Comparison of ENCODE assay signal across 8 cellular contexts in genomic region chr2:199850718-199851498, GRCh38. TPM values are rescaled to one million over a fixed set of nuclear protein-coding genes. Genes with fewer than 3 reads are reported as not detected.
DNase-seq lines count a peak whose midpoint lies in the region; ATAC-seq and TF ChIP-seq lines count a peak whose summit lies in the region.

Gene FTCDNL1 (minus strand): TSS chr2:199851192. CDS start chr2:199848962, 2,230 bp downstream.

- H3K36me3 ChIP-seq in GM23248 (ENCODE audit: low read depth) (no peaks in the 10 kb centered on the region), KMS-11 (ENCODE audit: insufficient read depth) (no peaks in the 10 kb centered on the region), heart left ventricle (no peaks in the 10 kb centered on the region)

- H2AFZ ChIP-seq in GM23248 (peak within 1 kb of the TSS; percentile 94), KMS-11 (ENCODE audit: low read depth) (peak within 1 kb of the TSS; percentile 91)

- H3K9me3 ChIP-seq in GM23248 (ENCODE audit: low read depth) (no peaks in the 10 kb centered on the region), heart left ventricle (no peaks in the 10 kb centered on the region)

- H3K27ac ChIP-seq in GM23248: no peak within 1 kb of the TSS
- H3K27ac ChIP-seq in KMS-11: peak within 1 kb of the TSS; percentile 61
- H3K27ac ChIP-seq in heart left ventricle: peak within 1 kb of the TSS in 5 of 12 donors; percentile 15 to 74 (median 51)

- H3F3A ChIP-seq in GM23248 (ENCODE audit: insufficient read depth): no peaks in the 10 kb centered on the region

- no peaks in the 10 kb centered on the region for H4K20me1 ChIP-seq in GM23248 (ENCODE audit: insufficient read depth)
- H4K20me1 ChIP-seq in KMS-11 (ENCODE audit: insufficient read depth): no peaks in the 10 kb centered on the region

- H3K27me3 ChIP-seq in GM23248 (replicated peaks; ENCODE audit: insufficient read depth): peaks cover 10% of the 10 kb centered on the region
- H3K27me3 ChIP-seq in KMS-11 (ENCODE audit: insufficient read depth, low read depth): no peaks in the 10 kb centered on the region
- H3K27me3 ChIP-seq in heart left ventricle: peaks cover 0 to 7% (median 0%) of the 10 kb centered on the region in 9 donors

- WGBS in GM23248 (ENCODE audit: low coverage in 1 of 2, low lambda C conversion rate in 2 of 2, missing lambda C conversion rate in 2 of 2), 2 experiments: 4% methylated on average over 46 to 63 of the region's 80 CpGs
- 1% methylated on average over 44 to 80 of the region's 80 CpGs for WGBS in heart left ventricle, 4 donors

- peaks cover 1% of the 10 kb centered on the region for H3K4me1 Mint-ChIP-seq in progenitor cell of endocrine pancreas (ENCODE audit: low read depth)

- peak within 1 kb of the TSS; percentile 79 to 86 for H3K27ac Mint-ChIP-seq in activated naive CD4-positive, alpha-beta T cell treated with anti-CD3 and anti-CD28 coated beads, Interleukin-2, amount 50 U/mL, for 72 hours
- H3K27ac Mint-ChIP-seq in progenitor cell of endocrine pancreas: peak within 1 kb of the TSS; percentile 90

- H3K4me2 ChIP-seq in GM23248 (ENCODE audit: unreplicated experiment): peak within 1 kb of the TSS; percentile 96
- H3K4me2 ChIP-seq in KMS-11: peak within 1 kb of the TSS; percentile 77

- H3K4me3 ChIP-seq in GM23248 (peak within 1 kb of the TSS; percentile 75), KMS-11 (IDR thresholded peaks at IDR 0.05; ENCODE audit: insufficient read depth, low read depth, low read length) (peak within 1 kb of the TSS; percentile 79), heart left ventricle (peak within 1 kb of the TSS; percentile 39 to 79 (median 64))

- H3K79me2 ChIP-seq in GM23248 (ENCODE audit: insufficient read depth): no peaks in the 10 kb centered on the region
- no peaks in the 10 kb centered on the region for H3K79me2 ChIP-seq in KMS-11 (ENCODE audit: insufficient read depth, low read depth)

- H3K9me3 Mint-ChIP-seq in activated naive CD4-positive, alpha-beta T cell treated with anti-CD3 and anti-CD28 coated beads, Interleukin-2, amount 50 U/mL, for 72 hours: no peaks in the 10 kb centered on the region
- H3K9me3 Mint-ChIP-seq in progenitor cell of endocrine pancreas (ENCODE audit: low read depth): no peaks in the 10 kb centered on the region

- TF ChIP-seq CTCF in KMS-11 (conservative IDR thresholded peaks at IDR 0.05; ENCODE audit: low read depth, low read length) (peak; percentile 80), heart left ventricle (IDR thresholded peaks at IDR 0.05) (peak; percentile 15 to 66 (median 38)), progenitor cell of endocrine pancreas (IDR thresholded peaks at IDR 0.05; ENCODE audit: unreplicated experiment) (peak; percentile 77)

- ATAC-seq in SK-N-SH treated with all-trans-retinoic acid at 6 μM for 48 hours (peak; percentile 75), heart left ventricle (peak; percentile 81 to 96 (median 94))
- peak; percentile 96 to 97 for ATAC-seq in activated naive CD4-positive, alpha-beta T cell treated with anti-CD3 and anti-CD28 coated beads, Interleukin-2, amount 50 U/mL, for 72 hours

- in situ Hi-C loops in GM23248 (cut with MboI): no loop called here

- no peak for TF ChIP-seq POLR2A in heart left ventricle (IDR thresholded peaks at IDR 0.05)

- DNase-seq in GM04503 (ENCODE audit: low read depth) (peak; percentile 17), GM23248 (peak; percentile 77), heart left ventricle (peak; percentile 56 to 80 (median 68)), progenitor cell of endocrine pancreas (ENCODE audit: low spot score, unreplicated experiment) (peak; percentile 37), ureter (ENCODE audit: low spot score) (peak; percentile 68)
- DNase-seq in activated naive CD4-positive, alpha-beta T cell treated with anti-CD3 and anti-CD28 coated beads, Interleukin-2, amount 50 U/mL, for 72 hours (ENCODE audit: low spot score in 2 of 2): peak; percentile 70 to 77

- H3K9me2 ChIP-seq in GM23248 (ENCODE audit: insufficient read depth): no peaks in the 10 kb centered on the region

- peak within 1 kb of the TSS; percentile 92 for H3K4me3 Mint-ChIP-seq in progenitor cell of endocrine pancreas (ENCODE audit: low read depth)

- H3K4me1 ChIP-seq in GM23248 (ENCODE audit: insufficient read depth) (no peaks in the 10 kb centered on the region), KMS-11 (ENCODE audit: low read depth, poor library complexity, severe bottlenecking) (peaks cover 17% of the 10 kb centered on the region), heart left ventricle (peaks cover 0 to 19% (median 0%) of the 10 kb centered on the region in 12 donors)

- peak within 1 kb of the TSS; percentile 55 for H3K9ac ChIP-seq in GM23248
- peak within 1 kb of the TSS; percentile 94 for H3K9ac ChIP-seq in KMS-11

- H3K36me3 Mint-ChIP-seq in activated naive CD4-positive, alpha-beta T cell treated with anti-CD3 and anti-CD28 coated beads, Interleukin-2, amount 50 U/mL, for 72 hours: peaks cover 4 to 5% of the 10 kb centered on the region in 2 donors
- H3K36me3 Mint-ChIP-seq in progenitor cell of endocrine pancreas (ENCODE audit: insufficient read depth): no peaks in the 10 kb centered on the region

- intact Hi-C loops in heart left ventricle (cut with DNase I): loop anchor here in 1 of 10 donors (10.0 kb wide), 1 partner anchor 146 kb away; no protein-coding TSS in a partner anchor

- peaks cover 65% of the 10 kb centered on the region for H3K27me3 Mint-ChIP-seq in progenitor cell of endocrine pancreas

TF ChIP-seq in SK-N-SH treated with all-trans-retinoic acid at 6 μM for 48 hours, 23 proteins besides CTCF, POLR2A, EP300 and RAD21:
- TF ChIP-seq ZNF565 (CRISPR knock-in tag; conservative IDR thresholded peaks at IDR 0.05; ENCODE audit: low read depth) (no peak), BACH2 (CRISPR knock-in tag; IDR thresholded peaks at IDR 0.05; ENCODE audit: borderline replicate concordance) (no peak), ZFP30 (CRISPR knock-in tag; IDR thresholded peaks at IDR 0.05) (no peak), POU6F1 (CRISPR knock-in tag; IDR thresholded peaks at IDR 0.05; ENCODE audit: borderline replicate concordance, low read depth) (no peak), ZFP3 (CRISPR knock-in tag; IDR thresholded peaks at IDR 0.05) (no peak), OSR1 (CRISPR knock-in tag; IDR thresholded peaks at IDR 0.05) (no peak), TOX (CRISPR knock-in tag; IDR thresholded peaks at IDR 0.05; ENCODE audit: borderline replicate concordance) (no peak), ZC3H10 (CRISPR knock-in tag; IDR thresholded peaks at IDR 0.05) (no peak), TCF4 (CRISPR knock-in tag; IDR thresholded peaks at IDR 0.05; ENCODE audit: borderline replicate concordance) (no peak), GLIS3 (CRISPR knock-in tag; IDR thresholded peaks at IDR 0.05) (no peak), PPARA (CRISPR knock-in tag; IDR thresholded peaks at IDR 0.05; ENCODE audit: borderline replicate concordance) (no peak), TSHZ2 (CRISPR knock-in tag; IDR thresholded peaks at IDR 0.05) (no peak), ZNF70 (CRISPR knock-in tag; IDR thresholded peaks at IDR 0.05) (no peak), CSDC2 (CRISPR knock-in tag; IDR thresholded peaks at IDR 0.05) (no peak), ESRRG (CRISPR knock-in tag; IDR thresholded peaks at IDR 0.05) (no peak)

RNA-seq across cellular contexts. Expression of gene FTCDNL1, which starts in this region (rescaled TPM):
- total RNA-seq in GM23248 (2014; rRNA removed; shearing (Covaris generic)): 0.13 and 0.65 TPM in 2 replicates
- 1.6 and 1.9 TPM in 2 replicates for polyA plus RNA-seq in GM23248 (2016; fragmentation: Nextera tagmentation; extraction: Ambion mirVana)
- 1 to 10 TPM in 1 of 2 donors, under 1 TPM in 1; 0.55 to 3.9 TPM for total RNA-seq in activated naive CD4-positive, alpha-beta T cell treated with anti-CD3 and anti-CD28 coated beads, Interleukin-2, amount 50 U/mL, for 72 hours
- 1 to 10 TPM in 8 of 9 donors, under 1 TPM in 1; 0.83 to 9.6 (median 2.9) TPM for total RNA-seq in heart left ventricle
- under 1 TPM; 0.69 to 0.75 TPM for polyA plus RNA-seq in heart left ventricle
- 0.73 and 1.2 TPM in 2 replicates for total RNA-seq in progenitor cell of endocrine pancreas
- 1.5 TPM for total RNA-seq in ureter

Comparison
In these comparisons a context has a peak if more than half of its experiments do, and no peak if none do; other contexts are left out.
1. DNase-seq: peak in every context shown above with its lines; median percentile 77 in GM23248; 74 in activated naive CD4-positive, alpha-beta T cell treated with anti-CD3 and anti-CD28 coated beads, Interleukin-2, amount 50 U/mL, for 72 hours; 68 in heart left ventricle; 68 in ureter; 37 in progenitor cell of endocrine pancreas; 17 in GM04503.